ENCODE assay signal across 1 cellular context in the genomic region with DNA sequence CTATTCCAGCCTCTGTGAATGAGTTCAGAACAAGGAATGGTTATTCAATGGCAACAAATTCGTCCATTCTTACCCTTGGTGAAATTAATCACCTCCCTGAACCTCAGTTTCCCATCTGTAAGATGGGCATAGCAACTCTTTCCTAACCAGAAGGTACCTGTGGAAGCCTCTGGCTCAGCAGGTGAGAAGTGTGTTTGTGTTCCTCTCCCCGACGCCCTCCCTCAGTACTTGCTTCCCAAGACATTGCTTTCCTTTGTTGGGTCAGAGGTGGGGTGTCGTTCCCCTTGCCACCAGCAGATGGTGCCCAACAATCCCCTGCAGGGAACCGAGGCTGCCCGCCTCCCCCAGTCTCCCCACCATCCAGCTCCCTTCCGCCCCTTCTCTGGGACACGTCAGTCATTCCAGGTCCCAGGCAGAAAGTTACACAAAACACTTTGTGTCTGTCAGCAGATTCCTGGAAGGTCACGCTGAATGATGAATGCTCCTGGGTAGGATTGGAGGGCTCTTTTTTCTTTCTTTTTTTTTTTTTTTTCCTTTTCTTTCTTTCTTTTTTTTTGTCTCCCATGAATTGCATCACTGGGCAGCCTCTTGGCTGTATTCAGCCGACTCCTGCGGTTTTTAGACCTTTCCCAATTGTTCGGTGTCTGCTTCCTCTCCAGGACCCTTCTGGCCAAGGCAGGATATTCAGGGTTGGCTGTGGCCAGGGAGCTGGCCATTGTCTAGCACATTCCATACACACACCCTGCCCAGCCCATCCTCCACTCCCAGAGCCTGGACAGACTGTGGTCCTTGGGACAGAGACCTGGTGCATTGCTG.
A peak's percentile ranks its signal among the peaks of the same experiment; 100 is the strongest.
TF ChIP-seq lines count a peak whose summit lies in the region.

No MANE protein-coding gene starts in this region.

TF ChIP-seq in HEK293, 187 proteins besides CTCF, POLR2A, EP300 and RAD21 (continued from another document and continues in another):
- TF ChIP-seq ATF2 (tag by site-specific recombination; IDR thresholded peaks at IDR 0.05; ENCODE audit: low read depth) (no peak), ZNF302 (tag by site-specific recombination; IDR thresholded peaks at IDR 0.05; ENCODE audit: low read depth) (no peak), GLI4 (tag by site-specific recombination; IDR thresholded peaks at IDR 0.05) (no peak), ZNF792 (tag by site-specific recombination; IDR thresholded peaks at IDR 0.05) (no peak), ZNF155 (tag by site-specific recombination; IDR thresholded peaks at IDR 0.05) (no peak), ZNF132 (tag by site-specific recombination; IDR thresholded peaks at IDR 0.05; ENCODE audit: borderline replicate concordance) (no peak), ZNF23 (tag by site-specific recombination; IDR thresholded peaks at IDR 0.05; ENCODE audit: borderline replicate concordance) (no peak), ZNF10 (tag by site-specific recombination; IDR thresholded peaks at IDR 0.05) (no peak), ZNF184 (tag by site-specific recombination; IDR thresholded peaks at IDR 0.05) (no peak), ZBTB11 (tag by site-specific recombination; conservative IDR thresholded peaks at IDR 0.05; ENCODE audit: low read depth) (no peak), KLF7 (tag by site-specific recombination; IDR thresholded peaks at IDR 0.05; ENCODE audit: borderline replicate concordance) (no peak), ZBTB7A (tag by site-specific recombination; IDR thresholded peaks at IDR 0.05; ENCODE audit: low read depth) (no peak), ZSCAN5A (tag by site-specific recombination; IDR thresholded peaks at IDR 0.05) (no peak), SETDB1 (IDR thresholded peaks at IDR 0.05; ENCODE audit: insufficient read length, low read length) (no peak), AEBP2 (tag by site-specific recombination; IDR thresholded peaks at IDR 0.05; ENCODE audit: borderline replicate concordance) (no peak), TCF7L2 (IDR thresholded peaks at IDR 0.05; ENCODE audit: borderline replicate concordance, low read depth, low read length) (no peak), BCL11B (tag by site-specific recombination; IDR thresholded peaks at IDR 0.05; ENCODE audit: low read depth) (no peak), ZNF660 (tag by site-specific recombination; IDR thresholded peaks at IDR 0.05) (no peak), REST (tag by site-specific recombination; IDR thresholded peaks at IDR 0.05) (no peak), SCRT1 (tag by site-specific recombination; IDR thresholded peaks at IDR 0.05; ENCODE audit: borderline replicate concordance) (no peak), SALL2 (tag by site-specific recombination; IDR thresholded peaks at IDR 0.05; ENCODE audit: borderline replicate concordance) (no peak), ZNF555 (tag by site-specific recombination; conservative IDR thresholded peaks at IDR 0.05) (no peak), YY1 (tag by site-specific recombination; IDR thresholded peaks at IDR 0.05) (no peak), ZNF248 (tag by site-specific recombination; IDR thresholded peaks at IDR 0.05) (no peak), ZNF830 (tag by site-specific recombination; IDR thresholded peaks at IDR 0.05; ENCODE audit: low read depth) (no peak), ZNF362 (tag by site-specific recombination; IDR thresholded peaks at IDR 0.05) (peak; percentile 97), RBAK (tag by site-specific recombination; IDR thresholded peaks at IDR 0.05) (no peak), HOXA7 (CRISPR knock-in tag; IDR thresholded peaks at IDR 0.05; ENCODE audit: borderline replicate concordance) (no peak), ZNF521 (tag by site-specific recombination; IDR thresholded peaks at IDR 0.05) (no peak), ZNF473 (tag by site-specific recombination; IDR thresholded peaks at IDR 0.05) (no peak)
- TF ChIP-seq, protein P1, sequence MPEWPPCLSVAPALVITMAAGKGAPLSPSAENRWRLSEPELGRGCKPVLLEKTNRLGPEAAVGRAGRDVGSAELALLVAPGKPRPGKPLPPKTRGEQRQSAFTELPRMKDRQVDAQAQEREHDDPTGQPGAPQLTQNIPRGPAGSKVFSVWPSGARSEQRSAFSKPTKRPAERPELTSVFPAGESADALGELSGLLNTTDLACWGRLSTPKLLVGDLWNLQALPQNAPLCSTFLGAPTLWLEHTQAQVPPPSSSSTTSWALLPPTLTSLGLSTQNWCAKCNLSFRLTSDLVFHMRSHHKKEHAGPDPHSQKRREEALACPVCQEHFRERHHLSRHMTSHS (tag by site-specific recombination; IDR thresholded peaks at IDR 0.05): no peak
- TF ChIP-seq, protein P2, sequence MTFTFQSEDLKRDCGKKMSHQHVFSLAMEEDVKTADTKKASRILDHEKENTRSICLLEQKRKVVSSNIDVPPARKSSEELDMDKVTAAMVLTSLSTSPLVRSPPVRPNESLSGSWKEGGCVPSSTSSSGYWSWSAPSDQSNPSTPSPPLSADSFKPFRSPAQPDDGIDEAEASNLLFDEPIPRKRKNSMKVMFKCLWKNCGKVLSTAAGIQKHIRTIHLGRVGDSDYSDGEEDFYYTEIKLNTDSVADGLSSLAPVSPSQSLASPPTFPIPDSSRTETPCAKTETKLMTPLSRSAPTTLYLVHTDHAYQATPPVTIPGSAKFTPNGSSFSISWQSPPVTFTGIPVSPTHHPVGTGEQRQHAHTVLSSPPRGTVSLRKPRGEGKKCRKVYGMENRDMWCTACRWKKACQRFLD (tag by site-specific recombination; IDR thresholded peaks at IDR 0.05): no peak
- TF ChIP-seq, protein P3, sequence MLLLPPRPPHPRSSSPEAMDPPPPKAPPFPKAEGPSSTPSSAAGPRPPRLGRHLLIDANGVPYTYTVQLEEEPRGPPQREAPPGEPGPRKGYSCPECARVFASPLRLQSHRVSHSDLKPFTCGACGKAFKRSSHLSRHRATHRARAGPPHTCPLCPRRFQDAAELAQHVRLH (tag by site-specific recombination; IDR thresholded peaks at IDR 0.05): no peak
- TF ChIP-seq, protein P4, sequence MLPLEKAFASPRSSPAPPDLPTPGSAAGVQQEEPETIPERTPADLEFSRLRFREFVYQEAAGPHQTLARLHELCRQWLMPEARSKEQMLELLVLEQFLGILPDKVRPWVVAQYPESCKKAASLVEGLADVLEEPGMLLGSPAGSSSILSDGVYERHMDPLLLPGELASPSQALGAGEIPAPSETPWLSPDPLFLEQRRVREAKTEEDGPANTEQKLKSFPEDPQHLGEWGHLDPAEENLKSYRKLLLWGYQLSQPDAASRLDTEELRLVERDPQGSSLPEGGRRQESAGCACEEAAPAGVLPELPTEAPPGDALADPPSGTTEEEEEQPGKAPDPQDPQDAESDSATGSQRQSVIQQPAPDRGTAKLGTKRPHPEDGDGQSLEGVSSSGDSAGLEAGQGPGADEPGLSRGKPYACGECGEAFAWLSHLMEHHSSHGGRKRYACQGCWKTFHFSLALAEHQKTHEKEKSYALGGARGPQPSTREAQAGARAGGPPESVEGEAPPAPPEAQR (tag by site-specific recombination; IDR thresholded peaks at IDR 0.05): no peak
- TF ChIP-seq, protein P5, sequence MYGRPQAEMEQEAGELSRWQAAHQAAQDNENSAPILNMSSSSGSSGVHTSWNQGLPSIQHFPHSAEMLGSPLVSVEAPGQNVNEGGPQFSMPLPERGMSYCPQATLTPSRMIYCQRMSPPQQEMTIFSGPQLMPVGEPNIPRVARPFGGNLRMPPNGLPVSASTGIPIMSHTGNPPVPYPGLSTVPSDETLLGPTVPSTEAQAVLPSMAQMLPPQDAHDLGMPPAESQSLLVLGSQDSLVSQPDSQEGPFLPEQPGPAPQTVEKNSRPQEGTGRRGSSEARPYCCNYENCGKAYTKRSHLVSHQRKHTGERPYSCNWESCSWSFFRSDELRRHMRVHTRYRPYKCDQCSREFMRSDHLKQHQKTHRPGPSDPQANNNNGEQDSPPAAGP (tag by site-specific recombination; IDR thresholded peaks at IDR 0.05): 0 out of 2 replicates have a peak, but pooled peaks have one; percentile 34
- TF ChIP-seq, protein P6, sequence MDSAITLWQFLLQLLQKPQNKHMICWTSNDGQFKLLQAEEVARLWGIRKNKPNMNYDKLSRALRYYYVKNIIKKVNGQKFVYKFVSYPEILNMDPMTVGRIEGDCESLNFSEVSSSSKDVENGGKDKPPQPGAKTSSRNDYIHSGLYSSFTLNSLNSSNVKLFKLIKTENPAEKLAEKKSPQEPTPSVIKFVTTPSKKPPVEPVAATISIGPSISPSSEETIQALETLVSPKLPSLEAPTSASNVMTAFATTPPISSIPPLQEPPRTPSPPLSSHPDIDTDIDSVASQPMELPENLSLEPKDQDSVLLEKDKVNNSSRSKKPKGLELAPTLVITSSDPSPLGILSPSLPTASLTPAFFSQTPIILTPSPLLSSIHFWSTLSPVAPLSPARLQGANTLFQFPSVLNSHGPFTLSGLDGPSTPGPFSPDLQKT (IDR thresholded peaks at IDR 0.05; ENCODE audit: borderline replicate concordance, low read depth, low read length): no peak
